Comparison of ENCODE assay signal across 1 cellular context in the genomic region with DNA sequence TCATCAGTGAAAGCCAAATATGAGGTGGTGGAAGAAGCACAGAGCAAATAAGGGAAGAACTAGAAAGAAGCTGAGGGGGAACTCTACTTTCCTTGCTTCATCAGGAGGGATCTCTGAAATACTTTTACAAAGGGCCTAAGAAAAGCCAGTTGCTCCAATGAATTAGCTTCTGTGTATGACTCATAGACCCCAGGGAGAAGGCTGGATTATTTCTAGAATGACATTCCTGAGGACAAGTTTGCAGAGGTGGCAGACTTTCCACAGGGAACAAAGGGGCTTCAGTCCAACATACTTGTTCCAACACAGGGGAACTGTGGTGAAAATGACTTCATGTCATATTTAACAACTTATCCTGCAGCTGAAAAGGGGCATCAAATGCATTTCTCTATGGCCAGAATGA.
TF ChIP-seq lines count a peak whose summit lies in the region.

No MANE protein-coding gene starts in this region.

TF ChIP-seq in IMR-90, 13 proteins besides CTCF, POLR2A, EP300 and RAD21:
- TF ChIP-seq RFX5 (IDR thresholded peaks at IDR 0.05; ENCODE audit: low read depth, low read length): no peak
- TF ChIP-seq CEBPB (IDR thresholded peaks at IDR 0.05; ENCODE audit: low read depth, low read length): no peak
- no peak for TF ChIP-seq CHD1 (IDR thresholded peaks at IDR 0.05; ENCODE audit: low read depth, low read length)
- no peak for TF ChIP-seq NFE2L2 (IDR thresholded peaks at IDR 0.05; ENCODE audit: low read depth, low read length)
- TF ChIP-seq FOS (IDR thresholded peaks at IDR 0.05; ENCODE audit: low read depth, low read length): peak; percentile 77
- TF ChIP-seq BHLHE40 (IDR thresholded peaks at IDR 0.05; ENCODE audit: low read depth, low read length): no peak
